In genomic region chr11:65773784-65774411, GRCh38 we compare ENCODE assay signal across 1 cellular context.
TF ChIP-seq lines count a peak whose summit lies in the region.

No MANE protein-coding gene starts in this region.

TF ChIP-seq in IMR-90, 13 proteins besides CTCF, POLR2A, EP300 and RAD21:
- TF ChIP-seq USF2 (IDR thresholded peaks at IDR 0.05; ENCODE audit: low read depth, low read length) (no peak), BHLHE40 (IDR thresholded peaks at IDR 0.05; ENCODE audit: low read depth, low read length) (no peak)
